24 cellular contexts compared by ENCODE assay signal in genomic region chr5:166324372-166324771, GRCh38.
DNase-seq lines count a peak whose midpoint lies in the region; ATAC-seq and TF ChIP-seq lines count a peak whose summit lies in the region.
"Had no signal": no experiment of that assay in that cellular context is flagged by ENCODE, and none has a peak within 500 bp of the region (broad histone marks: within the 10 kb centered on the region; RNA-seq: fewer than 3 reads in every experiment).

No MANE protein-coding gene starts in this region.

- H3K36me3 ChIP-seq in NT2/D1 (ENCODE audit: insufficient read depth, insufficient read length, low read length), result no peaks in the 10 kb centered on the region
- no peaks in the 10 kb centered on the region for H3K36me3 ChIP-seq in iPS-18a (ENCODE audit: control insufficient read depth, low read depth, low read length)
- no peaks in the 10 kb centered on the region for H3K36me3 ChIP-seq in neural progenitor cell
- no peaks in the 10 kb centered on the region for H3K36me3 ChIP-seq in mucosa of descending colon (ENCODE audit: low read depth)

- peaks cover 5% of the 10 kb centered on the region for H3K4me1 Mint-ChIP-seq in neural progenitor cell
- H3K4me1 Mint-ChIP-seq in nephron progenitor cell, result peaks cover 45% of the 10 kb centered on the region
- H3K4me1 Mint-ChIP-seq: B cell, IgD-negative memory B cell had no signal

- H3K9ac ChIP-seq in NT2/D1 (ENCODE audit: insufficient read length, low read depth), result no peak overlapping the region
- no peak overlapping the region for H3K9ac ChIP-seq in iPS-18a (ENCODE audit: low read length)
- H3K9ac ChIP-seq in neural progenitor cell, result no peak overlapping the region
- H3K9ac ChIP-seq: KMS-11 had no signal

- H3K36me3 Mint-ChIP-seq in neural progenitor cell, result no peaks in the 10 kb centered on the region
- H3K36me3 Mint-ChIP-seq in nephron progenitor cell (ENCODE audit: low read depth), result no peaks in the 10 kb centered on the region
- H3K36me3 Mint-ChIP-seq: CD8-positive, alpha-beta T cell; IgD-negative memory B cell had no signal

- peaks cover 23% of the 10 kb centered on the region for H3F3A ChIP-seq in neural progenitor cell (ENCODE audit: low read depth)

- peak overlapping the region; percentile 59 for H2AFZ ChIP-seq in neural progenitor cell (replicated peaks)

- no peak overlapping the region for H3K4me3 Mint-ChIP-seq in neural progenitor cell
- no peak overlapping the region for H3K4me3 Mint-ChIP-seq in nephron progenitor cell
- H3K4me3 Mint-ChIP-seq: B cell; CD8-positive, alpha-beta T cell; IgD-negative memory B cell had no signal

- no peaks in the 10 kb centered on the region for H3K79me2 ChIP-seq in neural progenitor cell (ENCODE audit: low read depth)

- H3K4me3 ChIP-seq in NT2/D1 (ENCODE audit: insufficient read length, low read depth) (no peak overlapping the region), iPS-18a (ENCODE audit: low read length) (peak overlapping the region; percentile 8), neural progenitor cell (no peak overlapping the region), mucosa of descending colon (no peak overlapping the region)

- H3K27me3 ChIP-seq in NT2/D1 (ENCODE audit: insufficient read depth, insufficient read length) (no peaks in the 10 kb centered on the region), iPS-18a (ENCODE audit: control insufficient read depth, insufficient read depth, low read length) (peaks cover 32% of the 10 kb centered on the region), neural progenitor cell (no peaks in the 10 kb centered on the region)

- no peak for ATAC-seq in mucosa of descending colon
- ATAC-seq in GM18873 (IDR thresholded peaks at IDR 0.05; ENCODE audit: low FRiP score, unreplicated experiment), result no peak
- ATAC-seq: CD8-positive, alpha-beta T cell; Panc1 had no signal

- H3K9me3 Mint-ChIP-seq in neural progenitor cell (no peaks in the 10 kb centered on the region), nephron progenitor cell (peaks cover 4% of the 10 kb centered on the region)

- H3K4me2 ChIP-seq in neural progenitor cell, result peak overlapping the region; percentile 20
- H3K4me2 ChIP-seq: KMS-11 had no signal

- H3K27ac ChIP-seq in iPS-18a (ENCODE audit: low read length), result no peak overlapping the region
- peak overlapping the region; percentile 59 for H3K27ac ChIP-seq in neural progenitor cell
- H3K27ac ChIP-seq: 22Rv1, C4-2B, KMS-11, RWPE1 had no signal

- peaks cover 2% of the 10 kb centered on the region for H3K27me3 Mint-ChIP-seq in neural progenitor cell (ENCODE audit: insufficient read depth, low read depth)
- no peaks in the 10 kb centered on the region for H3K27me3 Mint-ChIP-seq in nephron progenitor cell (ENCODE audit: low read depth, poor library complexity)
- H3K27me3 Mint-ChIP-seq: B cell, IgD-negative memory B cell had no signal

- peak; percentile 71 for DNase-seq in ELF-1 (ENCODE audit: low read depth, low spot score)
- DNase-seq in NT2/D1 (ENCODE audit: low read depth, low spot score), result peak; percentile 27
- peak; percentile 48 for DNase-seq in neural progenitor cell (ENCODE audit: low spot score)
- no peak for DNase-seq in mucosa of descending colon
- DNase-seq in nephron progenitor cell, result no peak
- DNase-seq in COLO668 (lab: John Stamatoyannopoulos, UW; ENCODE audit: unreplicated experiment), result no peak
- DNase-seq: CD8-positive, alpha-beta T cell; DMS 273 treated with DMSO at 0.1 percent for 48 hours; DMS79; EL; HCEC 1CT; MM.1S; NCI-H2029; NCI-H526 treated with DMSO at 0.1 percent for 48 hours; SHP77 treated with DMSO at 0.1 percent for 48 hours had no signal

- peaks cover 11% of the 10 kb centered on the region; the same call in 1 of the 2 replicates for H3K9me3 ChIP-seq in NT2/D1 (ENCODE audit: insufficient read depth, low read length)
- no peaks in the 10 kb centered on the region for H3K9me3 ChIP-seq in iPS-18a (ENCODE audit: control insufficient read depth, low read depth, low read length)
- H3K9me3 ChIP-seq in neural progenitor cell (ENCODE audit: low read depth), result no peaks in the 10 kb centered on the region
- peaks cover 6% of the 10 kb centered on the region for H3K9me3 ChIP-seq in mucosa of descending colon

- no peak overlapping the region for H3K27ac Mint-ChIP-seq in neural progenitor cell
- no peak overlapping the region for H3K27ac Mint-ChIP-seq in nephron progenitor cell
- H3K27ac Mint-ChIP-seq: B cell; CD8-positive, alpha-beta T cell; IgD-negative memory B cell had no signal

- no peaks in the 10 kb centered on the region for H4K20me1 ChIP-seq in neural progenitor cell (ENCODE audit: low read depth)

- intact Hi-C loops in mucosa of descending colon (cut with DNase I, micrococcal nuclease), result no loop called here

- TF ChIP-seq CTCF in neural progenitor cell (IDR thresholded peaks at IDR 0.05) (no peak), mucosa of descending colon (IDR thresholded peaks at IDR 0.05) (no peak), nephron progenitor cell (IDR thresholded peaks at IDR 0.05) (no peak)

- no peaks in the 10 kb centered on the region for H3K4me1 ChIP-seq in NT2/D1 (ENCODE audit: insufficient read depth, insufficient read length)
- peaks cover 49% of the 10 kb centered on the region for H3K4me1 ChIP-seq in iPS-18a (ENCODE audit: control insufficient read depth, low read depth, low read length)
- peaks cover 60% of the 10 kb centered on the region for H3K4me1 ChIP-seq in neural progenitor cell
- H3K4me1 ChIP-seq in mucosa of descending colon (ENCODE audit: low read depth), result no peaks in the 10 kb centered on the region

Comparison
In these comparisons a context has a peak if more than half of its experiments do, and no peak if none do; other contexts are left out.
1. DNase-seq: peak in ELF-1 (single experiment), NT2/D1 (single experiment) and neural progenitor cell (single experiment); none in mucosa of descending colon (0 of 3), nephron progenitor cell (single experiment) and COLO668 (single experiment).